22 cellular contexts compared by ENCODE assay signal in genomic region chr6:132368916-132369481, GRCh38. TPM values are rescaled to one million over a fixed set of nuclear protein-coding genes. Genes with fewer than 3 reads are reported as not detected.
"Had no signal": no experiment of that assay in that cellular context is flagged by ENCODE, and none has a peak within 500 bp of the region (broad histone marks: within the 10 kb centered on the region; RNA-seq: fewer than 3 reads in every experiment).

No MANE protein-coding gene starts in this region.

- ATAC-seq: activated T-cell treated with anti-CD3 and anti-CD28 coated beads, Interleukin-2, amount 50 U/mL, for 72 hours; effector memory CD8-positive, alpha-beta T cell; left colon; lower lobe of right lung; natural killer cell treated with Interleukin-12 subunit alpha and Interleukin-12 subunit beta and Interleukin-15 and Interleukin-18, amount 100 ng/mL, for 72 hours; stimulated activated naive CD8-positive, alpha-beta T cell treated with anti-CD3 and anti-CD28 coated beads, Interleukin-15, Interleukin-2, amounts not matched to agents 100 U/mL and 50 U/mL, for 24 hours had no signal

- H3K36me3 ChIP-seq: adrenal gland, cardiac muscle cell, lower lobe of right lung, transverse colon, vagina had no signal

- DNase-seq: activated CD4-positive, alpha-beta T cell treated with anti-CD3 and anti-CD28 coated beads, Interleukin-2, amount 50 U/mL, for 1 hour; activated CD4-positive, CD25-positive, alpha-beta regulatory T cell treated with anti-CD3 and anti-CD28 coated beads, Interleukin-2, amount 50 U/mL, for 72 hours; activated CD8-positive, alpha-beta memory T cell treated with anti-CD3 and anti-CD28 coated beads for 24 hours; activated effector memory CD4-positive, alpha-beta T cell treated with anti-CD3 and anti-CD28 coated beads, Interleukin-2, amount 50 U/mL, for 16 hours; activated T-cell treated with anti-CD3 and anti-CD28 coated beads, Interleukin-2, amount 50 U/mL, for 72 hours; effector memory CD8-positive, alpha-beta T cell; esophagus squamous epithelium; left colon; lower lobe of right lung; retina; stimulated activated naive CD8-positive, alpha-beta T cell treated with anti-CD3 and anti-CD28 coated beads, Interleukin-15, Interleukin-2, amounts not matched to agents 100 U/mL and 50 U/mL, for 24 hours; T-helper 1 cell; T-helper 9 cell; transverse colon had no signal

- H3K9me3 Mint-ChIP-seq: activated naive CD4-positive, alpha-beta T cell treated with anti-CD3 and anti-CD28 coated beads, Interleukin-2, amount 50 U/mL, for 24 hours; activated T-cell treated with anti-CD3 and anti-CD28 coated beads, Interleukin-2, amount 50 U/mL, for 72 hours; dendritic cell treated with granulocyte-macrophage colony-stimulating factor and Interleukin-4, amounts not matched to agents 40 ng/mL and 50 ng/mL, for 4 days; effector memory CD8-positive, alpha-beta T cell; natural killer cell treated with Interleukin-12 subunit alpha and Interleukin-12 subunit beta and Interleukin-15 and Interleukin-18, amount 100 ng/mL, for 72 hours had no signal

- H3K4me1 ChIP-seq: esophagus squamous epithelium, lower lobe of right lung, transverse colon, vagina had no signal

- H3K4me1 Mint-ChIP-seq: activated naive CD4-positive, alpha-beta T cell treated with anti-CD3 and anti-CD28 coated beads, Interleukin-2, amount 50 U/mL, for 24 hours had no signal

- H3K4me2 ChIP-seq: hepatocyte had no signal

- H3K36me3 Mint-ChIP-seq: activated naive CD4-positive, alpha-beta T cell treated with anti-CD3 and anti-CD28 coated beads, Interleukin-2, amount 50 U/mL, for 24 hours; natural killer cell treated with Interleukin-12 subunit alpha and Interleukin-12 subunit beta and Interleukin-15 and Interleukin-18, amount 100 ng/mL, for 72 hours had no signal

- H3K27ac Mint-ChIP-seq: activated naive CD4-positive, alpha-beta T cell treated with anti-CD3 and anti-CD28 coated beads, Interleukin-2, amount 50 U/mL, for 24 hours; activated T-cell treated with anti-CD3 and anti-CD28 coated beads, Interleukin-2, amount 50 U/mL, for 72 hours; dendritic cell treated with granulocyte-macrophage colony-stimulating factor and Interleukin-4, amounts not matched to agents 40 ng/mL and 50 ng/mL, for 4 days; effector memory CD8-positive, alpha-beta T cell; natural killer cell treated with Interleukin-12 subunit alpha and Interleukin-12 subunit beta and Interleukin-15 and Interleukin-18, amount 100 ng/mL, for 72 hours had no signal

- H3K4me3 Mint-ChIP-seq: activated naive CD4-positive, alpha-beta T cell treated with anti-CD3 and anti-CD28 coated beads, Interleukin-2, amount 50 U/mL, for 24 hours; activated T-cell treated with anti-CD3 and anti-CD28 coated beads, Interleukin-2, amount 50 U/mL, for 72 hours; dendritic cell treated with granulocyte-macrophage colony-stimulating factor and Interleukin-4, amounts not matched to agents 40 ng/mL and 50 ng/mL, for 4 days; effector memory CD8-positive, alpha-beta T cell; natural killer cell treated with Interleukin-12 subunit alpha and Interleukin-12 subunit beta and Interleukin-15 and Interleukin-18, amount 100 ng/mL, for 72 hours had no signal

- H3K4me3 ChIP-seq: adrenal gland, cardiac muscle cell, esophagus squamous epithelium, hepatocyte, lower lobe of right lung, transverse colon, vagina had no signal

- H3K27ac ChIP-seq: cardiac muscle cell, esophagus squamous epithelium, hepatocyte, lower lobe of right lung, transverse colon, vagina, VCaP had no signal

- H3K9me3 ChIP-seq: adrenal gland, esophagus squamous epithelium, lower lobe of right lung, transverse colon, vagina had no signal

- H3K27me3 ChIP-seq: adrenal gland, cardiac muscle cell, esophagus squamous epithelium, hepatocyte, transverse colon, vagina had no signal

- H3K79me2 ChIP-seq: hepatocyte had no signal

- H2AFZ ChIP-seq: hepatocyte had no signal

RNA-seq across cellular contexts. Expression of gene MOXD1, which starts 32.3 kb away (rescaled TPM):
- total RNA-seq: activated T-cell treated with anti-CD3 and anti-CD28 coated beads, Interleukin-2, amount 50 U/mL, for 72 hours had no signal
